ENCODE assay signal across 1 cellular context in the genomic region with DNA sequence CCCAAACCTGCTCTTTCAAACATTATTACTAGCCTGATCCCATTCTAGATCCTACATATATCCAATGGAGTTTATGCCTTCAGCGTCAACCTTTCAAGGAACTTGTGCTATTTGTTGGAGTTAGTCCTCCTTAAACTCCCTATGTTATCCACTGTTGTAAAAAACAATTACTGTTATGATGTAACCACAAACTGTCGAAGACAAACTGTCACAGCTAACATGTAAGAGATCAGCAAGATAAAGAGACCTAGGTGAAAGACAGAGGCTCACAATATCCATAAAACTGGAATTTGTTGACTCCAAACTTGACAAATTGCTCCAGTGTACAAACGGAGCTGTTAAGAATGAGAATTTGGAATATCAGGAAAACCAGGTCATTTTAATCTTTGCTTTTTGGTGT.
TF ChIP-seq lines count a peak whose summit lies in the region.

No MANE protein-coding gene starts in this region.

TF ChIP-seq in K562, 482 proteins besides CTCF, POLR2A, EP300 and RAD21 (continued from another document and continues in another):
- TF ChIP-seq, protein P1, sequence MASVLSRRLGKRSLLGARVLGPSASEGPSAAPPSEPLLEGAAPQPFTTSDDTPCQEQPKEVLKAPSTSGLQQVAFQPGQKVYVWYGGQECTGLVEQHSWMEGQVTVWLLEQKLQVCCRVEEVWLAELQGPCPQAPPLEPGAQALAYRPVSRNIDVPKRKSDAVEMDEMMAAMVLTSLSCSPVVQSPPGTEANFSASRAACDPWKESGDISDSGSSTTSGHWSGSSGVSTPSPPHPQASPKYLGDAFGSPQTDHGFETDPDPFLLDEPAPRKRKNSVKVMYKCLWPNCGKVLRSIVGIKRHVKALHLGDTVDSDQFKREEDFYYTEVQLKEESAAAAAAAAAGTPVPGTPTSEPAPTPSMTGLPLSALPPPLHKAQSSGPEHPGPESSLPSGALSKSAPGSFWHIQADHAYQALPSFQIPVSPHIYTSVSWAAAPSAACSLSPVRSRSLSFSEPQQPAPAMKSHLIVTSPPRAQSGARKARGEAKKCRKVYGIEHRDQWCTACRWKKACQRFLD (CRISPR knock-in tag; IDR thresholded peaks at IDR 0.05): no peak
- TF ChIP-seq NFXL1 (CRISPR knock-in tag; IDR thresholded peaks at IDR 0.05): no peak
- no peak for TF ChIP-seq NFATC3 (IDR thresholded peaks at IDR 0.05)
- no peak for TF ChIP-seq ZNF282 (CRISPR knock-in tag; IDR thresholded peaks at IDR 0.05)
- TF ChIP-seq SNRNP70 (optimal IDR thresholded peaks at IDR 0.05; ENCODE audit: low read depth, low read length): no peak
- no peak for TF ChIP-seq DACH1 (IDR thresholded peaks at IDR 0.05; ENCODE audit: partially characterized antibody)
- TF ChIP-seq STAG1 (CRISPR knock-in tag; IDR thresholded peaks at IDR 0.05; ENCODE audit: borderline replicate concordance): no peak
- TF ChIP-seq JUND (IDR thresholded peaks at IDR 0.05; ENCODE audit: borderline replicate concordance, low read depth, low read length): peak; percentile 53; the same call in 1 of the 2 replicates
- peak; percentile 65; the same call in 1 of the 3 replicates for TF ChIP-seq JUND (tag; IDR thresholded peaks at IDR 0.05; ENCODE audit: borderline replicate concordance, low read depth, low read length)
- no peak for TF ChIP-seq HEY1 (CRISPR knock-in tag; IDR thresholded peaks at IDR 0.05; ENCODE audit: borderline replicate concordance)
- TF ChIP-seq NFE2L1 (tag; IDR thresholded peaks at IDR 0.05; ENCODE audit: borderline replicate concordance, low read depth): no peak
- TF ChIP-seq, protein P2, sequence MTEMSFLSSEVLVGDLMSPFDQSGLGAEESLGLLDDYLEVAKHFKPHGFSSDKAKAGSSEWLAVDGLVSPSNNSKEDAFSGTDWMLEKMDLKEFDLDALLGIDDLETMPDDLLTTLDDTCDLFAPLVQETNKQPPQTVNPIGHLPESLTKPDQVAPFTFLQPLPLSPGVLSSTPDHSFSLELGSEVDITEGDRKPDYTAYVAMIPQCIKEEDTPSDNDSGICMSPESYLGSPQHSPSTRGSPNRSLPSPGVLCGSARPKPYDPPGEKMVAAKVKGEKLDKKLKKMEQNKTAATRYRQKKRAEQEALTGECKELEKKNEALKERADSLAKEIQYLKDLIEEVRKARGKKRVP (CRISPR knock-in tag; IDR thresholded peaks at IDR 0.05): peak; percentile 39; the same call in 1 of the 2 replicates
- TF ChIP-seq NBN (IDR thresholded peaks at IDR 0.05; ENCODE audit: low read depth): peak; percentile 53; the same call in 1 of the 2 replicates
- TF ChIP-seq, protein P3, sequence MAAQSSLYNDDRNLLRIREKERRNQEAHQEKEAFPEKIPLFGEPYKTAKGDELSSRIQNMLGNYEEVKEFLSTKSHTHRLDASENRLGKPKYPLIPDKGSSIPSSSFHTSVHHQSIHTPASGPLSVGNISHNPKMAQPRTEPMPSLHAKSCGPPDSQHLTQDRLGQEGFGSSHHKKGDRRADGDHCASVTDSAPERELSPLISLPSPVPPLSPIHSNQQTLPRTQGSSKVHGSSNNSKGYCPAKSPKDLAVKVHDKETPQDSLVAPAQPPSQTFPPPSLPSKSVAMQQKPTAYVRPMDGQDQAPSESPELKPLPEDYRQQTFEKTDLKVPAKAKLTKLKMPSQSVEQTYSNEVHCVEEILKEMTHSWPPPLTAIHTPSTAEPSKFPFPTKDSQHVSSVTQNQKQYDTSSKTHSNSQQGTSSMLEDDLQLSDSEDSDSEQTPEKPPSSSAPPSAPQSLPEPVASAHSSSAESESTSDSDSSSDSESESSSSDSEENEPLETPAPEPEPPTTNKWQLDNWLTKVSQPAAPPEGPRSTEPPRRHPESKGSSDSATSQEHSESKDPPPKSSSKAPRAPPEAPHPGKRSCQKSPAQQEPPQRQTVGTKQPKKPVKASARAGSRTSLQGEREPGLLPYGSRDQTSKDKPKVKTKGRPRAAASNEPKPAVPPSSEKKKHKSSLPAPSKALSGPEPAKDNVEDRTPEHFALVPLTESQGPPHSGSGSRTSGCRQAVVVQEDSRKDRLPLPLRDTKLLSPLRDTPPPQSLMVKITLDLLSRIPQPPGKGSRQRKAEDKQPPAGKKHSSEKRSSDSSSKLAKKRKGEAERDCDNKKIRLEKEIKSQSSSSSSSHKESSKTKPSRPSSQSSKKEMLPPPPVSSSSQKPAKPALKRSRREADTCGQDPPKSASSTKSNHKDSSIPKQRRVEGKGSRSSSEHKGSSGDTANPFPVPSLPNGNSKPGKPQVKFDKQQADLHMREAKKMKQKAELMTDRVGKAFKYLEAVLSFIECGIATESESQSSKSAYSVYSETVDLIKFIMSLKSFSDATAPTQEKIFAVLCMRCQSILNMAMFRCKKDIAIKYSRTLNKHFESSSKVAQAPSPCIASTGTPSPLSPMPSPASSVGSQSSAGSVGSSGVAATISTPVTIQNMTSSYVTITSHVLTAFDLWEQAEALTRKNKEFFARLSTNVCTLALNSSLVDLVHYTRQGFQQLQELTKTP (IDR thresholded peaks at IDR 0.05; ENCODE audit: low read depth in 1 of 2, partially characterized antibody in 2 of 2): no peak
- no peak for TF ChIP-seq HNRNPK (IDR thresholded peaks at IDR 0.05; ENCODE audit: low read depth, low read length, poor library complexity, severe bottlenecking)
- TF ChIP-seq EZH2 (IDR thresholded peaks at IDR 0.05; ENCODE audit: borderline replicate concordance, low read depth, low read length): no peak
- TF ChIP-seq, protein P4, sequence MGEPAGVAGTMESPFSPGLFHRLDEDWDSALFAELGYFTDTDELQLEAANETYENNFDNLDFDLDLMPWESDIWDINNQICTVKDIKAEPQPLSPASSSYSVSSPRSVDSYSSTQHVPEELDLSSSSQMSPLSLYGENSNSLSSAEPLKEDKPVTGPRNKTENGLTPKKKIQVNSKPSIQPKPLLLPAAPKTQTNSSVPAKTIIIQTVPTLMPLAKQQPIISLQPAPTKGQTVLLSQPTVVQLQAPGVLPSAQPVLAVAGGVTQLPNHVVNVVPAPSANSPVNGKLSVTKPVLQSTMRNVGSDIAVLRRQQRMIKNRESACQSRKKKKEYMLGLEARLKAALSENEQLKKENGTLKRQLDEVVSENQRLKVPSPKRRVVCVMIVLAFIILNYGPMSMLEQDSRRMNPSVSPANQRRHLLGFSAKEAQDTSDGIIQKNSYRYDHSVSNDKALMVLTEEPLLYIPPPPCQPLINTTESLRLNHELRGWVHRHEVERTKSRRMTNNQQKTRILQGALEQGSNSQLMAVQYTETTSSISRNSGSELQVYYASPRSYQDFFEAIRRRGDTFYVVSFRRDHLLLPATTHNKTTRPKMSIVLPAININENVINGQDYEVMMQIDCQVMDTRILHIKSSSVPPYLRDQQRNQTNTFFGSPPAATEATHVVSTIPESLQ (CRISPR knock-in tag; IDR thresholded peaks at IDR 0.05): no peak
- TF ChIP-seq XRCC3 (IDR thresholded peaks at IDR 0.05): no peak
- TF ChIP-seq SAFB2 (IDR thresholded peaks at IDR 0.05; ENCODE audit: borderline replicate concordance, low read depth, low read length, severe bottlenecking): no peak
- no peak for TF ChIP-seq MEF2A (IDR thresholded peaks at IDR 0.05; ENCODE audit: control insufficient read depth, low read depth, low read length)
- no peak for TF ChIP-seq NUFIP1 (IDR thresholded peaks at IDR 0.05; ENCODE audit: partially characterized antibody)
- TF ChIP-seq HIVEP1 (CRISPR knock-in tag; IDR thresholded peaks at IDR 0.05): no peak
- TF ChIP-seq ELF4 (CRISPR knock-in tag; IDR thresholded peaks at IDR 0.05): no peak
- TF ChIP-seq HDAC2 (IDR thresholded peaks at IDR 0.05): no peak
- no peak for TF ChIP-seq PHB2 (IDR thresholded peaks at IDR 0.05; ENCODE audit: low read depth)
- TF ChIP-seq TEAD4 (IDR thresholded peaks at IDR 0.05; ENCODE audit: low read length): peak; percentile 40; the same call in 1 of the 2 replicates
- TF ChIP-seq TEAD4 (CRISPR knock-in tag; IDR thresholded peaks at IDR 0.05; ENCODE audit: borderline replicate concordance): no peak
- TF ChIP-seq TAF7 (tag; IDR thresholded peaks at IDR 0.05): no peak
- TF ChIP-seq, protein P5, sequence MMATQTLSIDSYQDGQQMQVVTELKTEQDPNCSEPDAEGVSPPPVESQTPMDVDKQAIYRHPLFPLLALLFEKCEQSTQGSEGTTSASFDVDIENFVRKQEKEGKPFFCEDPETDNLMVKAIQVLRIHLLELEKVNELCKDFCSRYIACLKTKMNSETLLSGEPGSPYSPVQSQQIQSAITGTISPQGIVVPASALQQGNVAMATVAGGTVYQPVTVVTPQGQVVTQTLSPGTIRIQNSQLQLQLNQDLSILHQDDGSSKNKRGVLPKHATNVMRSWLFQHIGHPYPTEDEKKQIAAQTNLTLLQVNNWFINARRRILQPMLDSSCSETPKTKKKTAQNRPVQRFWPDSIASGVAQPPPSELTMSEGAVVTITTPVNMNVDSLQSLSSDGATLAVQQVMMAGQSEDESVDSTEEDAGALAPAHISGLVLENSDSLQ (IDR thresholded peaks at IDR 0.05): peak; percentile 82
- TF ChIP-seq, protein P6, sequence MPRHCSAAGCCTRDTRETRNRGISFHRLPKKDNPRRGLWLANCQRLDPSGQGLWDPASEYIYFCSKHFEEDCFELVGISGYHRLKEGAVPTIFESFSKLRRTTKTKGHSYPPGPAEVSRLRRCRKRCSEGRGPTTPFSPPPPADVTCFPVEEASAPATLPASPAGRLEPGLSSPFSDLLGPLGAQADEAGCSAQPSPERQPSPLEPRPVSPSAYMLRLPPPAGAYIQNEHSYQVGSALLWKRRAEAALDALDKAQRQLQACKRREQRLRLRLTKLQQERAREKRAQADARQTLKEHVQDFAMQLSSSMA (CRISPR knock-in tag; IDR thresholded peaks at IDR 0.05): no peak
- no peak for TF ChIP-seq PPARD (CRISPR knock-in tag; IDR thresholded peaks at IDR 0.05)
- no peak for TF ChIP-seq RBM34 (IDR thresholded peaks at IDR 0.05; ENCODE audit: borderline replicate concordance, insufficient read depth, low read length)
- TF ChIP-seq, protein P7, sequence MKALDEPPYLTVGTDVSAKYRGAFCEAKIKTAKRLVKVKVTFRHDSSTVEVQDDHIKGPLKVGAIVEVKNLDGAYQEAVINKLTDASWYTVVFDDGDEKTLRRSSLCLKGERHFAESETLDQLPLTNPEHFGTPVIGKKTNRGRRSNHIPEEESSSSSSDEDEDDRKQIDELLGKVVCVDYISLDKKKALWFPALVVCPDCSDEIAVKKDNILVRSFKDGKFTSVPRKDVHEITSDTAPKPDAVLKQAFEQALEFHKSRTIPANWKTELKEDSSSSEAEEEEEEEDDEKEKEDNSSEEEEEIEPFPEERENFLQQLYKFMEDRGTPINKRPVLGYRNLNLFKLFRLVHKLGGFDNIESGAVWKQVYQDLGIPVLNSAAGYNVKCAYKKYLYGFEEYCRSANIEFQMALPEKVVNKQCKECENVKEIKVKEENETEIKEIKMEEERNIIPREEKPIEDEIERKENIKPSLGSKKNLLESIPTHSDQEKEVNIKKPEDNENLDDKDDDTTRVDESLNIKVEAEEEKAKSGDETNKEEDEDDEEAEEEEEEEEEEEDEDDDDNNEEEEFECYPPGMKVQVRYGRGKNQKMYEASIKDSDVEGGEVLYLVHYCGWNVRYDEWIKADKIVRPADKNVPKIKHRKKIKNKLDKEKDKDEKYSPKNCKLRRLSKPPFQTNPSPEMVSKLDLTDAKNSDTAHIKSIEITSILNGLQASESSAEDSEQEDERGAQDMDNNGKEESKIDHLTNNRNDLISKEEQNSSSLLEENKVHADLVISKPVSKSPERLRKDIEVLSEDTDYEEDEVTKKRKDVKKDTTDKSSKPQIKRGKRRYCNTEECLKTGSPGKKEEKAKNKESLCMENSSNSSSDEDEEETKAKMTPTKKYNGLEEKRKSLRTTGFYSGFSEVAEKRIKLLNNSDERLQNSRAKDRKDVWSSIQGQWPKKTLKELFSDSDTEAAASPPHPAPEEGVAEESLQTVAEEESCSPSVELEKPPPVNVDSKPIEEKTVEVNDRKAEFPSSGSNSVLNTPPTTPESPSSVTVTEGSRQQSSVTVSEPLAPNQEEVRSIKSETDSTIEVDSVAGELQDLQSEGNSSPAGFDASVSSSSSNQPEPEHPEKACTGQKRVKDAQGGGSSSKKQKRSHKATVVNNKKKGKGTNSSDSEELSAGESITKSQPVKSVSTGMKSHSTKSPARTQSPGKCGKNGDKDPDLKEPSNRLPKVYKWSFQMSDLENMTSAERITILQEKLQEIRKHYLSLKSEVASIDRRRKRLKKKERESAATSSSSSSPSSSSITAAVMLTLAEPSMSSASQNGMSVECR (CRISPR knock-in tag; IDR thresholded peaks at IDR 0.05): no peak
- TF ChIP-seq L3MBTL2 (IDR thresholded peaks at IDR 0.05): 0 out of 2 replicates have a peak, but pooled peaks have one; percentile 11
- TF ChIP-seq, protein P8, sequence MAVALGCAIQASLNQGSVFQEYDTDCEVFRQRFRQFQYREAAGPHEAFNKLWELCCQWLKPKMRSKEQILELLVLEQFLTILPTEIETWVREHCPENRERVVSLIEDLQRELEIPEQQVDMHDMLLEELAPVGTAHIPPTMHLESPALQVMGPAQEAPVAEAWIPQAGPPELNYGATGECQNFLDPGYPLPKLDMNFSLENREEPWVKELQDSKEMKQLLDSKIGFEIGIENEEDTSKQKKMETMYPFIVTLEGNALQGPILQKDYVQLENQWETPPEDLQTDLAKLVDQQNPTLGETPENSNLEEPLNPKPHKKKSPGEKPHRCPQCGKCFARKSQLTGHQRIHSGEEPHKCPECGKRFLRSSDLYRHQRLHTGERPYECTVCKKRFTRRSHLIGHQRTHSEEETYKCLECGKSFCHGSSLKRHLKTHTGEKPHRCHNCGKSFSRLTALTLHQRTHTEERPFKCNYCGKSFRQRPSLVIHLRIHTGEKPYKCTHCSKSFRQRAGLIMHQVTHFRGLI (CRISPR knock-in tag; IDR thresholded peaks at IDR 0.05): no peak
- TF ChIP-seq POU5F1 (IDR thresholded peaks at IDR 0.05; ENCODE audit: borderline replicate concordance, low read depth, low read length, partially characterized antibody): no peak
- TF ChIP-seq GABPB1 (CRISPR knock-in tag; IDR thresholded peaks at IDR 0.05): no peak
- no peak for TF ChIP-seq DNMT1 (IDR thresholded peaks at IDR 0.05)
- no peak for TF ChIP-seq ZNF586 (CRISPR knock-in tag; conservative IDR thresholded peaks at IDR 0.05)
- TF ChIP-seq ADNP (tag; IDR thresholded peaks at IDR 0.05): peak; percentile 39; the same call in 1 of the 2 replicates
- TF ChIP-seq MCM3 (IDR thresholded peaks at IDR 0.05): no peak
- TF ChIP-seq STAT5B (CRISPR knock-in tag; IDR thresholded peaks at IDR 0.05): no peak
- TF ChIP-seq CBFB (CRISPR knock-in tag; IDR thresholded peaks at IDR 0.05): no peak
- TF ChIP-seq E2F3 (CRISPR knock-in tag; IDR thresholded peaks at IDR 0.05): no peak
- no peak for TF ChIP-seq CSDE1 (IDR thresholded peaks at IDR 0.05)
- no peak for TF ChIP-seq SNIP1 (IDR thresholded peaks at IDR 0.05; ENCODE audit: low read depth)
- TF ChIP-seq ELF1 (tag; IDR thresholded peaks at IDR 0.05): no peak
- TF ChIP-seq SAP30 (IDR thresholded peaks at IDR 0.05; ENCODE audit: borderline replicate concordance, insufficient read depth, low read depth, low read length, poor library complexity, severe bottlenecking): no peak
- TF ChIP-seq ZNF695 (CRISPR knock-in tag; IDR thresholded peaks at IDR 0.05): no peak
